ENCODE assay signal across 1 cellular context in genomic region chr4:163748474-163748873, GRCh38.
TF ChIP-seq lines count a peak whose summit lies in the region.

No MANE protein-coding gene starts in this region.

TF ChIP-seq in GM12878, 131 proteins besides CTCF, POLR2A, EP300 and RAD21 (continued from another document):
- no peak for TF ChIP-seq E2F8 (IDR thresholded peaks at IDR 0.05; ENCODE audit: low read depth, partially characterized antibody)
- no peak for TF ChIP-seq MYB (IDR thresholded peaks at IDR 0.05; ENCODE audit: borderline replicate concordance, low read depth, low read length)
- no peak for TF ChIP-seq CBX5 (IDR thresholded peaks at IDR 0.05; ENCODE audit: low read depth)
- TF ChIP-seq MXI1 (IDR thresholded peaks at IDR 0.05; ENCODE audit: low read depth, low read length) = no peak
- TF ChIP-seq BACH1 (IDR thresholded peaks at IDR 0.05; ENCODE audit: borderline replicate concordance) = no peak
- TF ChIP-seq BCL3 (IDR thresholded peaks at IDR 0.05; ENCODE audit: borderline replicate concordance, insufficient read depth, low read depth, low read length, poor library complexity, severe bottlenecking) = no peak
